In genomic region chr1:51616903-51617708, GRCh38 we compare ENCODE assay signal across 8 cellular contexts. TPM values are rescaled to one million over a fixed set of nuclear protein-coding genes. Genes with fewer than 3 reads are reported as not detected.
DNase-seq lines count a peak whose midpoint lies in the region; ATAC-seq, FAIRE-seq and TF ChIP-seq lines count a peak whose summit lies in the region.

OSBPL9 (plus strand) TSS chr1:51617092; CDS start chr1:51617111, 19 bp downstream.

- peaks cover 10% of the 10 kb centered on the region for H3K36me3 Mint-ChIP-seq in T-helper 17 cell (ENCODE audit: low read depth)

- peaks cover 37% of the 10 kb centered on the region for H3K4me1 Mint-ChIP-seq in T-helper 17 cell

- peak; percentile 59 for FAIRE-seq in urothelium cell line (lab: Jason Lieb, UNC)

- in situ Hi-C loops in GM13977 (cut with MboI; ENCODE audit: low pct_unique_long_range_greater_than_20kb, low sequenced_read_pairs, unreplicated experiment): no loop called here

- no peak for TF ChIP-seq CTCF in GM13977 (IDR thresholded peaks at IDR 0.05; ENCODE audit: extremely low read depth, insufficient read depth, missing control alignments)

- H3K27me3 Mint-ChIP-seq in T-helper 17 cell: peaks cover 9% of the 10 kb centered on the region

- peak within 1 kb of the TSS; percentile 99 for H3K4me3 Mint-ChIP-seq in T-helper 17 cell

- ATAC-seq in HG02885 (IDR thresholded peaks at IDR 0.05; ENCODE audit: poor library complexity, unreplicated experiment) (peak; percentile 94), T-helper 17 cell (peak; percentile 94), left ventricle myocardium superior (peak; percentile 92)

- DNase-seq in GM13977 (ENCODE audit: low spot score): peak; percentile 92
- peak; percentile 66 to 83 for DNase-seq in NCI-H187 (lab: John Stamatoyannopoulos, UW)
- peak; percentile 71 to 82 (median 78) for DNase-seq in T-helper 17 cell
- DNase-seq in amygdala (lab: John Stamatoyannopoulos, UW): peak; percentile 54 to 95 (median 86)
- peak; percentile 91 for DNase-seq in left ventricle myocardium superior
- DNase-seq in pulmonary artery endothelial cell (ENCODE audit: low read depth, low spot score): peak; percentile 68
- DNase-seq in urothelium cell line (ENCODE audit: low spot score): peak; percentile 92

- intact Hi-C loops in left ventricle myocardium superior (cut with micrococcal nuclease): no loop called here

- H3K27ac Mint-ChIP-seq in T-helper 17 cell: peak within 1 kb of the TSS; percentile 96

- no peaks in the 10 kb centered on the region for H3K9me3 ChIP-seq in T-helper 17 cell (ENCODE audit: control insufficient read depth, low read length, poor library complexity, severe bottlenecking)

RNA-seq across cellular contexts. Expression of gene OSBPL9, which starts in this region (rescaled TPM):
- 10 to 100 TPM; 47.3 to 49.2 TPM for total RNA-seq in T-helper 17 cell
- total RNA-seq in left ventricle myocardium superior: 52.3 TPM
- total RNA-seq in pulmonary artery endothelial cell: 75.2 and 92.5 TPM in 2 replicates

Comparison
In these comparisons a context has a peak if more than half of its experiments do, and no peak if none do; other contexts are left out.
1. Peak in every context shown above with its lines: DNase-seq and ATAC-seq.